Comparison of ENCODE assay signal across 20 cellular contexts in genomic region chr2:166762746-166763145, GRCh38.
DNase-seq lines count a peak whose midpoint lies in the region; ATAC-seq and TF ChIP-seq lines count a peak whose summit lies in the region.
"Had no signal": no experiment of that assay in that cellular context is flagged by ENCODE, and none has a peak within 500 bp of the region (broad histone marks: within the 10 kb centered on the region; RNA-seq: fewer than 3 reads in every experiment).

No MANE protein-coding gene starts in this region.

- no peak overlapping the region for H3K4me2 ChIP-seq in GM23338
- H3K4me2 ChIP-seq in hepatocyte: no peak overlapping the region
- H3K4me2 ChIP-seq: BLaER1 had no signal

- intact Hi-C loops in vagina (cut with DNase I): no loop called here

- H3K9me2 ChIP-seq in GM23338 (ENCODE audit: insufficient read depth) (no peaks in the 10 kb centered on the region), hepatocyte (replicated peaks; ENCODE audit: insufficient read depth) (no peaks in the 10 kb centered on the region)

- no peaks in the 10 kb centered on the region for H3K36me3 Mint-ChIP-seq in GM23338 (ENCODE audit: low read depth)
- H3K36me3 Mint-ChIP-seq in activated T-helper 17 cell treated with anti-CD3 and anti-CD28 coated beads, Interleukin-2, amount 50 U/mL, for 72 hours (ENCODE audit: low read depth): no peaks in the 10 kb centered on the region
- H3K36me3 Mint-ChIP-seq: CD14-positive monocyte; CD4-positive, alpha-beta memory T cell had no signal

- H3K36me3 ChIP-seq in GM23338 (ENCODE audit: insufficient read depth) (no peaks in the 10 kb centered on the region), hepatocyte (replicated peaks; ENCODE audit: insufficient read depth, low read depth) (no peaks in the 10 kb centered on the region), vagina (no peaks in the 10 kb centered on the region)
- H3K36me3 ChIP-seq: BLaER1 had no signal

- peaks cover 20% of the 10 kb centered on the region for H3K4me1 Mint-ChIP-seq in GM23338
- no peaks in the 10 kb centered on the region for H3K4me1 Mint-ChIP-seq in activated T-helper 17 cell treated with anti-CD3 and anti-CD28 coated beads, Interleukin-2, amount 50 U/mL, for 72 hours
- H3K4me1 Mint-ChIP-seq: CD14-positive monocyte; CD4-positive, alpha-beta memory T cell had no signal

- H3K27me3 ChIP-seq in GM23338 (ENCODE audit: insufficient read depth) (no peaks in the 10 kb centered on the region), hepatocyte (no peaks in the 10 kb centered on the region), vagina (no peaks in the 10 kb centered on the region)
- H3K27me3 ChIP-seq: BLaER1 had no signal

- H3K4me3 ChIP-seq in GM23338: no peak overlapping the region
- H3K4me3 ChIP-seq in hepatocyte: no peak overlapping the region
- no peak overlapping the region for H3K4me3 ChIP-seq in vagina
- H3K4me3 ChIP-seq: BLaER1 had no signal

- H3K9me3 ChIP-seq in hepatocyte (ENCODE audit: low read depth): no peaks in the 10 kb centered on the region
- H3K9me3 ChIP-seq in vagina: no peaks in the 10 kb centered on the region
- H3K9me3 ChIP-seq: BLaER1 had no signal

- peaks cover 28% of the 10 kb centered on the region for H3K4me1 ChIP-seq in GM23338 (ENCODE audit: insufficient read depth)
- H3K4me1 ChIP-seq in hepatocyte (ENCODE audit: insufficient read depth): no peaks in the 10 kb centered on the region
- H3K4me1 ChIP-seq in vagina: no peaks in the 10 kb centered on the region
- H3K4me1 ChIP-seq: BLaER1 had no signal

- TF ChIP-seq CTCF in GM23338 (conservative IDR thresholded peaks at IDR 0.05; ENCODE audit: low read depth in 2 of 2) (no peak), hepatocyte (IDR thresholded peaks at IDR 0.05; ENCODE audit: poor library complexity) (no peak), vagina (IDR thresholded peaks at IDR 0.05) (no peak)

- 0 out of 2 replicates have a peak overlapping the region, but pooled peaks have one; percentile 29 for H3K27ac ChIP-seq in GM23338 (ENCODE audit: low read depth)
- no peak overlapping the region for H3K27ac ChIP-seq in hepatocyte
- no peak overlapping the region for H3K27ac ChIP-seq in vagina
- H3K27ac ChIP-seq: BLaER1 had no signal

- H3K27ac Mint-ChIP-seq in GM23338: peak overlapping the region; percentile 43; the same call in 1 of the 2 replicates
- H3K27ac Mint-ChIP-seq in activated T-helper 17 cell treated with anti-CD3 and anti-CD28 coated beads, Interleukin-2, amount 50 U/mL, for 72 hours: no peak overlapping the region
- H3K27ac Mint-ChIP-seq: CD14-positive monocyte; CD4-positive, alpha-beta memory T cell; HFFc6 had no signal

- no peaks in the 10 kb centered on the region; the same call in 2 of the 3 replicates for H3K9me3 Mint-ChIP-seq in GM23338
- H3K9me3 Mint-ChIP-seq in activated T-helper 17 cell treated with anti-CD3 and anti-CD28 coated beads, Interleukin-2, amount 50 U/mL, for 72 hours: peaks cover 9% of the 10 kb centered on the region

- DNase-seq in GM23338 (ENCODE audit: low spot score): no peak
- DNase-seq in hepatocyte (ENCODE audit: low spot score): peak; percentile 10
- no peak for DNase-seq in NOMO-1 treated with dmso at 0.1 percent for 144 hours (lab: John Stamatoyannopoulos, UW; ENCODE audit: unreplicated experiment)
- DNase-seq in vagina (ENCODE audit: extremely low spot score in 2 of 2): no peak
- DNase-seq: 8988T; CD4-positive, alpha-beta memory T cell; DMS153; DMS79; GDM1; GOT3; H7; HFFc6; KG1 had no signal

- no peak for TF ChIP-seq POLR2A in vagina (IDR thresholded peaks at IDR 0.05)

- peaks cover 5% of the 10 kb centered on the region for H3K27me3 Mint-ChIP-seq in GM23338 (ENCODE audit: insufficient read depth, low read depth, poor library complexity)
- H3K27me3 Mint-ChIP-seq in activated T-helper 17 cell treated with anti-CD3 and anti-CD28 coated beads, Interleukin-2, amount 50 U/mL, for 72 hours: no peaks in the 10 kb centered on the region
- H3K27me3 Mint-ChIP-seq: CD4-positive, alpha-beta memory T cell had no signal

- H2AFZ ChIP-seq in GM23338 (no peak overlapping the region), hepatocyte (no peak overlapping the region)

- H4K20me1 ChIP-seq in GM23338 (replicated peaks; ENCODE audit: insufficient read depth) (no peaks in the 10 kb centered on the region), hepatocyte (ENCODE audit: insufficient read depth, poor library complexity, severe bottlenecking) (no peaks in the 10 kb centered on the region)
- H4K20me1 ChIP-seq: BLaER1 had no signal

- 68% methylated on average over 2 of the region's 2 CpGs for WGBS in hepatocyte (ENCODE audit: low lambda C conversion rate, missing lambda C conversion rate)

- no peak overlapping the region for H3K4me3 Mint-ChIP-seq in GM23338
- H3K4me3 Mint-ChIP-seq in activated T-helper 17 cell treated with anti-CD3 and anti-CD28 coated beads, Interleukin-2, amount 50 U/mL, for 72 hours: no peak overlapping the region
- H3K4me3 Mint-ChIP-seq: CD14-positive monocyte; CD4-positive, alpha-beta memory T cell; HFFc6 had no signal

- H3F3A ChIP-seq in GM23338 (replicated peaks; ENCODE audit: low read depth): no peaks in the 10 kb centered on the region

- no peaks in the 10 kb centered on the region for H3K79me2 ChIP-seq in GM23338 (replicated peaks; ENCODE audit: insufficient read depth)
- no peaks in the 10 kb centered on the region for H3K79me2 ChIP-seq in hepatocyte

- peak; percentile 75 for ATAC-seq in GM18868 (IDR thresholded peaks at IDR 0.05; ENCODE audit: unreplicated experiment)
- no peak for ATAC-seq in GM23338
- peak; percentile 56 for ATAC-seq in HG03432 (IDR thresholded peaks at IDR 0.05; ENCODE audit: unreplicated experiment)
- ATAC-seq in activated T-helper 17 cell treated with anti-CD3 and anti-CD28 coated beads, Interleukin-2, amount 50 U/mL, for 72 hours (replicated peaks): no peak
- no peak for ATAC-seq in HG02798 (IDR thresholded peaks at IDR 0.05; ENCODE audit: poor library complexity, unreplicated experiment)
- ATAC-seq: HCT116 had no signal

TF ChIP-seq in GM23338, 12 proteins besides CTCF, POLR2A, EP300 and RAD21 (continues in another document):
- TF ChIP-seq REST (IDR thresholded peaks at IDR 0.05; ENCODE audit: unreplicated experiment): no peak
- TF ChIP-seq NANOG (IDR thresholded peaks at IDR 0.05; ENCODE audit: borderline replicate concordance): no peak
- TF ChIP-seq ZNF331 (CRISPR knock-in tag; IDR thresholded peaks at IDR 0.05; ENCODE audit: low read depth): no peak
- TF ChIP-seq ETS1 (IDR thresholded peaks at IDR 0.05): no peak
- TF ChIP-seq JUNB (IDR thresholded peaks at IDR 0.05; ENCODE audit: unreplicated experiment): no peak
- no peak for TF ChIP-seq ZNF114 (CRISPR knock-in tag; IDR thresholded peaks at IDR 0.05)

Comparison
In these comparisons a context has a peak if more than half of its experiments do, and no peak if none do; other contexts are left out.
1. ATAC-seq: peak in GM18868 (single experiment) and HG03432 (single experiment); none in GM23338 (single experiment), activated T-helper 17 cell treated with anti-CD3 and anti-CD28 coated beads, Interleukin-2, amount 50 U/mL, for 72 hours (single experiment) and HG02798 (single experiment).